ENCODE assay signal across 32 cellular contexts in the genomic region with DNA sequence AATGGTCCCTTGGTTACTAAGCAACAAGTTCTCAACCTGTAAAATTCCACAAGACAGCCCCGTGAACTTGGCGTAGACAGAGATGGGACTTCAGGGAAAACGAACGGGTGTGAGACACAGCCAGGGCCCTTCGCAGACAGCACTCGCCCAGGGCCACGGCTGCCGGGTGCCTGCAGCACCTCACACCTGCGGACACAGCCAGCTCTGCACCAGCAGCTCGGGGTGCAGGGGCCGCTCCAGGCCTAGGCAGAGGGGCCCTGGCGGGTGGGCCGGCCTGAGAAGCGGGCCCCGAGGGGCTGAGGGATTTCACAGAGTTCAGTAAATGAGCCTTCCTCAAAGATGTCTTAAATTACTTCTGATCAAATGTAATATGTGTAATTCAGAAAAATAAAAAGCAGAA.
"Had no signal": no experiment of that assay in that cellular context is flagged by ENCODE, and none has a peak within 500 bp of the region (broad histone marks: within the 10 kb centered on the region; RNA-seq: fewer than 3 reads in every experiment).

No MANE protein-coding gene starts in this region.

- H3K36me3 ChIP-seq: cardiac muscle cell had no signal

- H3K4me3 Mint-ChIP-seq: activated B cell treated with CpG ODN at 0.5 μM for 24 hours; activated CD4-positive, alpha-beta memory T cell treated with anti-CD3 and anti-CD28 coated beads, Interleukin-2, amount 10 ng/mL, durations not matched to agents 7 days and 5 days; activated CD4-positive, alpha-beta T cell treated with anti-CD3 and anti-CD28 coated beads, Interleukin-2, amount 10 ng/mL, durations not matched to agents 7 days and 5 days; activated CD8-positive, alpha-beta memory T cell treated with anti-CD3 and anti-CD28 coated beads, Interleukin-2, amount 10 ng/mL, durations not matched to agents 7 days and 5 days; activated CD8-positive, alpha-beta T cell treated with anti-CD3 and anti-CD28 coated beads, Interleukin-2, amount 10 ng/mL, durations not matched to agents 7 days and 5 days; activated naive CD4-positive, alpha-beta T cell treated with anti-CD3 and anti-CD28 coated beads, Interleukin-2, amount 10 ng/mL, durations not matched to agents 7 days and 5 days; activated naive CD4-positive, alpha-beta T cell treated with anti-CD3 and anti-CD28 coated beads, Interleukin-2, amount 50 U/mL, for 24 hours; activated naive CD8-positive, alpha-beta T cell; activated naive CD8-positive, alpha-beta T cell treated with anti-CD3 and anti-CD28 coated beads, Interleukin-2, amount 10 ng/mL, durations not matched to agents 7 days and 5 days; activated naive CD8-positive, alpha-beta T cell treated with anti-CD3 and anti-CD28 coated beads, Interleukin-2, amount 50 U/mL, for 24 hours; activated T-cell treated with anti-CD3 and anti-CD28 coated beads, Interleukin-2, amount 50 U/mL, for 24 hours; brain; central memory CD8-positive, alpha-beta T cell; T-helper 1 cell treated with Interleukin-12 subunit alpha and Interleukin-12 subunit beta and Interleukin-4 antibody, amounts not matched to agents 30 μg/mL and 1 μg/mL, for 36 hours; T-helper 2 cell treated with Interferon-gamma antibody and Interleukin-4, amounts not matched to agents 5 μg/mL and 100 μg/mL, for 36 hours had no signal

- H3K36me3 Mint-ChIP-seq: activated naive CD8-positive, alpha-beta T cell had no signal

- H3K27ac Mint-ChIP-seq: activated B cell treated with CpG ODN at 0.5 μM for 24 hours; activated CD4-positive, alpha-beta memory T cell treated with anti-CD3 and anti-CD28 coated beads, Interleukin-2, amount 10 ng/mL, durations not matched to agents 7 days and 5 days; activated CD4-positive, alpha-beta T cell treated with anti-CD3 and anti-CD28 coated beads, Interleukin-2, amount 10 ng/mL, durations not matched to agents 7 days and 5 days; activated CD8-positive, alpha-beta memory T cell treated with anti-CD3 and anti-CD28 coated beads, Interleukin-2, amount 10 ng/mL, durations not matched to agents 7 days and 5 days; activated CD8-positive, alpha-beta T cell treated with anti-CD3 and anti-CD28 coated beads, Interleukin-2, amount 10 ng/mL, durations not matched to agents 7 days and 5 days; activated naive CD4-positive, alpha-beta T cell treated with anti-CD3 and anti-CD28 coated beads, Interleukin-2, amount 10 ng/mL, durations not matched to agents 7 days and 5 days; activated naive CD4-positive, alpha-beta T cell treated with anti-CD3 and anti-CD28 coated beads, Interleukin-2, amount 50 U/mL, for 24 hours; activated naive CD8-positive, alpha-beta T cell; activated naive CD8-positive, alpha-beta T cell treated with anti-CD3 and anti-CD28 coated beads, Interleukin-2, amount 10 ng/mL, durations not matched to agents 7 days and 5 days; activated naive CD8-positive, alpha-beta T cell treated with anti-CD3 and anti-CD28 coated beads, Interleukin-2, amount 50 U/mL, for 24 hours; activated T-cell treated with anti-CD3 and anti-CD28 coated beads, Interleukin-2, amount 50 U/mL, for 24 hours; activated T-helper 2 cell treated with anti-CD3 and anti-CD28 coated beads, Interferon-gamma antibody, Interleukin-2, Interleukin-4, amounts not matched to agents 10 μg/mL and 5 μg/mL and 100 μg/mL, durations not matched to agents 14 hours and 24 hours and 36 hours; T-helper 1 cell treated with Interleukin-12 subunit alpha and Interleukin-12 subunit beta and Interleukin-4 antibody, amounts not matched to agents 30 μg/mL and 1 μg/mL, for 36 hours; T-helper 2 cell treated with Interferon-gamma antibody and Interleukin-4, amounts not matched to agents 5 μg/mL and 100 μg/mL, for 36 hours had no signal

- H3K27me3 Mint-ChIP-seq: activated B cell treated with CpG ODN at 0.5 μM for 24 hours; activated CD4-positive, alpha-beta memory T cell treated with anti-CD3 and anti-CD28 coated beads, Interleukin-2, amount 10 ng/mL, durations not matched to agents 7 days and 5 days; activated CD4-positive, alpha-beta T cell treated with anti-CD3 and anti-CD28 coated beads, Interleukin-2, amount 10 ng/mL, durations not matched to agents 7 days and 5 days; activated CD8-positive, alpha-beta memory T cell treated with anti-CD3 and anti-CD28 coated beads, Interleukin-2, amount 10 ng/mL, durations not matched to agents 7 days and 5 days; activated naive CD4-positive, alpha-beta T cell treated with anti-CD3 and anti-CD28 coated beads, Interleukin-2, amount 10 ng/mL, durations not matched to agents 7 days and 5 days; activated naive CD4-positive, alpha-beta T cell treated with anti-CD3 and anti-CD28 coated beads, Interleukin-2, amount 50 U/mL, for 24 hours; activated naive CD8-positive, alpha-beta T cell; activated naive CD8-positive, alpha-beta T cell treated with anti-CD3 and anti-CD28 coated beads, Interleukin-2, amount 10 ng/mL, durations not matched to agents 7 days and 5 days; activated naive CD8-positive, alpha-beta T cell treated with anti-CD3 and anti-CD28 coated beads, Interleukin-2, amount 50 U/mL, for 24 hours; activated T-cell treated with anti-CD3 and anti-CD28 coated beads, Interleukin-2, amount 50 U/mL, for 24 hours; brain; central memory CD8-positive, alpha-beta T cell had no signal

- H3K4me1 Mint-ChIP-seq: activated B cell treated with CpG ODN at 0.5 μM for 24 hours; activated CD4-positive, alpha-beta memory T cell treated with anti-CD3 and anti-CD28 coated beads, Interleukin-2, amount 10 ng/mL, durations not matched to agents 7 days and 5 days; activated CD4-positive, alpha-beta T cell treated with anti-CD3 and anti-CD28 coated beads, Interleukin-2, amount 10 ng/mL, durations not matched to agents 7 days and 5 days; activated CD8-positive, alpha-beta memory T cell treated with anti-CD3 and anti-CD28 coated beads, Interleukin-2, amount 10 ng/mL, durations not matched to agents 7 days and 5 days; activated naive CD4-positive, alpha-beta T cell treated with anti-CD3 and anti-CD28 coated beads, Interleukin-2, amount 10 ng/mL, durations not matched to agents 7 days and 5 days; activated naive CD4-positive, alpha-beta T cell treated with anti-CD3 and anti-CD28 coated beads, Interleukin-2, amount 50 U/mL, for 24 hours; activated naive CD8-positive, alpha-beta T cell treated with anti-CD3 and anti-CD28 coated beads, Interleukin-2, amount 10 ng/mL, durations not matched to agents 7 days and 5 days; activated naive CD8-positive, alpha-beta T cell treated with anti-CD3 and anti-CD28 coated beads, Interleukin-2, amount 50 U/mL, for 24 hours; brain had no signal

- H3K27me3 ChIP-seq: ascending aorta, cardiac muscle cell had no signal

- ATAC-seq: activated CD8-positive, alpha-beta memory T cell treated with anti-CD3 and anti-CD28 coated beads, Interleukin-2, amount 10 ng/mL, durations not matched to agents 7 days and 5 days; activated CD8-positive, alpha-beta T cell treated with anti-CD3 and anti-CD28 coated beads, Interleukin-2, amount 10 ng/mL, durations not matched to agents 7 days and 5 days; activated naive CD8-positive, alpha-beta T cell treated with anti-CD3 and anti-CD28 coated beads, Interleukin-2, amount 50 U/mL, for 24 hours had no signal

- H3K4me1 ChIP-seq: ascending aorta had no signal

- H3K9me3 ChIP-seq: ascending aorta had no signal

- H3K4me3 ChIP-seq: ascending aorta, cardiac muscle cell had no signal

- H3K27ac ChIP-seq: ascending aorta, cardiac muscle cell, VCaP had no signal

- DNase-seq: activated B cell treated with CpG ODN at 0.5 μM for 24 hours; activated CD4-positive, alpha-beta memory T cell treated with anti-CD3 and anti-CD28 coated beads, Interleukin-2, amount 10 ng/mL, durations not matched to agents 7 days and 5 days; activated CD4-positive, alpha-beta T cell treated with anti-CD3 and anti-CD28 coated beads for 4 hours; activated CD4-positive, alpha-beta T cell treated with anti-CD3 and anti-CD28 coated beads, Interleukin-2, amount 10 ng/mL, durations not matched to agents 7 days and 5 days; activated CD4-positive, alpha-beta T cell treated with anti-CD3 and anti-CD28 coated beads, Interleukin-2, amount 50 U/mL, for 48 hours; activated CD4-positive, CD25-positive, alpha-beta regulatory T cell treated with anti-CD3 and anti-CD28 coated beads, Interleukin-2, amount 50 U/mL, for 72 hours; activated CD8-positive, alpha-beta memory T cell treated with anti-CD3 and anti-CD28 coated beads for 24 hours; activated CD8-positive, alpha-beta memory T cell treated with anti-CD3 and anti-CD28 coated beads, Interleukin-2, amount 10 ng/mL, durations not matched to agents 7 days and 5 days; activated CD8-positive, alpha-beta memory T cell treated with anti-CD3 and anti-CD28 coated beads, Interleukin-2, amount 50 U/mL, for 48 hours; activated CD8-positive, alpha-beta T cell treated with anti-CD3 and anti-CD28 coated beads, Interleukin-2, amount 10 ng/mL, durations not matched to agents 7 days and 5 days; activated effector memory CD4-positive, alpha-beta T cell treated with Interleukin-2 at 50 U/mL for 16 hours; activated gamma-delta T cell; activated naive CD4-positive, alpha-beta T cell treated with anti-CD3 and anti-CD28 coated beads, Interleukin-2, amount 10 ng/mL, durations not matched to agents 7 days and 5 days; activated naive CD4-positive, alpha-beta T cell treated with Interleukin-2 at 50 U/mL for 16 hours; activated naive CD8-positive, alpha-beta T cell treated with anti-CD3 and anti-CD28 coated beads, Interleukin-2, amount 10 ng/mL, durations not matched to agents 7 days and 5 days; activated naive CD8-positive, alpha-beta T cell treated with anti-CD3 and anti-CD28 coated beads, Interleukin-2, amount 50 U/mL, for 24 hours; activated T-cell treated with anti-CD3 and anti-CD28 coated beads, Interleukin-2, amount 50 U/mL, for 24 hours; activated T-cell treated with anti-CD3 and anti-CD28 coated beads, Interleukin-2, amount 50 U/mL, for 48 hours; cerebellar nuclear complex; T-helper 1 cell; T-helper 2 cell; T-helper 9 cell had no signal

- H3K9me3 Mint-ChIP-seq: activated B cell treated with CpG ODN at 0.5 μM for 24 hours; activated CD4-positive, alpha-beta memory T cell treated with anti-CD3 and anti-CD28 coated beads, Interleukin-2, amount 10 ng/mL, durations not matched to agents 7 days and 5 days; activated CD4-positive, alpha-beta T cell treated with anti-CD3 and anti-CD28 coated beads, Interleukin-2, amount 10 ng/mL, durations not matched to agents 7 days and 5 days; activated naive CD4-positive, alpha-beta T cell treated with anti-CD3 and anti-CD28 coated beads, Interleukin-2, amount 10 ng/mL, durations not matched to agents 7 days and 5 days; activated naive CD4-positive, alpha-beta T cell treated with anti-CD3 and anti-CD28 coated beads, Interleukin-2, amount 50 U/mL, for 24 hours; activated naive CD8-positive, alpha-beta T cell treated with anti-CD3 and anti-CD28 coated beads, Interleukin-2, amount 10 ng/mL, durations not matched to agents 7 days and 5 days; activated naive CD8-positive, alpha-beta T cell treated with anti-CD3 and anti-CD28 coated beads, Interleukin-2, amount 50 U/mL, for 24 hours; activated T-cell treated with anti-CD3 and anti-CD28 coated beads, Interleukin-2, amount 50 U/mL, for 24 hours; activated T-helper 2 cell treated with anti-CD3 and anti-CD28 coated beads, Interferon-gamma antibody, Interleukin-2, Interleukin-4, amounts not matched to agents 10 μg/mL and 5 μg/mL and 100 μg/mL, durations not matched to agents 14 hours and 24 hours and 36 hours; brain; central memory CD8-positive, alpha-beta T cell; T-helper 1 cell treated with Interleukin-12 subunit alpha and Interleukin-12 subunit beta and Interleukin-4 antibody, amounts not matched to agents 30 μg/mL and 1 μg/mL, for 36 hours; T-helper 2 cell treated with Interferon-gamma antibody and Interleukin-4, amounts not matched to agents 5 μg/mL and 100 μg/mL, for 36 hours had no signal
